15 cellular contexts compared by ENCODE assay signal in genomic region chr17:13671771-13672170, GRCh38.
DNase-seq lines count a peak whose midpoint lies in the region; ATAC-seq, FAIRE-seq and TF ChIP-seq lines count a peak whose summit lies in the region.
"Had no signal": no experiment of that assay in that cellular context is flagged by ENCODE, and none has a peak within 500 bp of the region (broad histone marks: within the 10 kb centered on the region; RNA-seq: fewer than 3 reads in every experiment).

No MANE protein-coding gene starts in this region.

- peaks cover 21% of the 10 kb centered on the region for H3K27me3 Mint-ChIP-seq in activated T-cell treated with anti-CD3 and anti-CD28 coated beads, Interleukin-2, amount 50 U/mL, for 24 hours
- H3K27me3 Mint-ChIP-seq in astrocyte (ENCODE audit: low read depth, unreplicated experiment): no peaks in the 10 kb centered on the region

- no peak overlapping the region for H3K4me3 ChIP-seq in astrocyte (ENCODE audit: insufficient read depth, low read depth, low read length)
- no peak overlapping the region for H3K4me3 ChIP-seq in osteoblast (ENCODE audit: insufficient read depth, low read length)
- no peak overlapping the region for H3K4me3 ChIP-seq in heart left ventricle
- H3K4me3 ChIP-seq: sigmoid colon had no signal

- ATAC-seq in heart left ventricle: no peak

- H3K36me3 Mint-ChIP-seq in activated T-cell treated with anti-CD3 and anti-CD28 coated beads, Interleukin-2, amount 50 U/mL, for 24 hours (ENCODE audit: low read depth): no peaks in the 10 kb centered on the region
- H3K36me3 Mint-ChIP-seq in astrocyte (ENCODE audit: low read depth, unreplicated experiment): peaks cover 4% of the 10 kb centered on the region

- H3K27me3 ChIP-seq in astrocyte (ENCODE audit: insufficient read depth, low read length): no peaks in the 10 kb centered on the region
- no peaks in the 10 kb centered on the region for H3K27me3 ChIP-seq in osteoblast (ENCODE audit: insufficient read depth, low read length)
- H3K27me3 ChIP-seq in heart left ventricle: peaks cover 0 to 2% (median 0%) of the 10 kb centered on the region in 9 donors
- H3K27me3 ChIP-seq: sigmoid colon had no signal

- FAIRE-seq in astrocyte (lab: Jason Lieb, UNC): no peak
- FAIRE-seq: keratinocyte had no signal

- no peaks in the 10 kb centered on the region for H4K20me1 ChIP-seq in astrocyte (ENCODE audit: insufficient read depth, low read length)
- H4K20me1 ChIP-seq in osteoblast (ENCODE audit: insufficient read depth, low read length): no peaks in the 10 kb centered on the region

- H3K9me3 Mint-ChIP-seq in activated T-cell treated with anti-CD3 and anti-CD28 coated beads, Interleukin-2, amount 50 U/mL, for 24 hours: peaks cover 19% of the 10 kb centered on the region
- H3K9me3 Mint-ChIP-seq in astrocyte (ENCODE audit: unreplicated experiment): peaks cover 4% of the 10 kb centered on the region

- peak overlapping the region; percentile 29 for H2AFZ ChIP-seq in astrocyte (ENCODE audit: low read depth, low read length)
- no peak overlapping the region for H2AFZ ChIP-seq in osteoblast (ENCODE audit: low read length)

- WGBS in heart left ventricle, 4 donors: 71 to 76% (median 73%) methylated on average over 8 of the region's 8 CpGs

- H3K4me1 ChIP-seq in astrocyte (ENCODE audit: insufficient read depth, low read length) (peaks cover 5% of the 10 kb centered on the region), osteoblast (ENCODE audit: insufficient read depth, low read length) (no peaks in the 10 kb centered on the region), heart left ventricle (no peaks in the 10 kb centered on the region)
- H3K4me1 ChIP-seq: sigmoid colon had no signal

- H3K9me3 ChIP-seq in astrocyte (ENCODE audit: insufficient read depth, low read depth, low read length): no peaks in the 10 kb centered on the region
- no peaks in the 10 kb centered on the region for H3K9me3 ChIP-seq in osteoblast (ENCODE audit: low read depth, low read length)
- H3K9me3 ChIP-seq in heart left ventricle: peaks cover 0 to 38% (median 11%) of the 10 kb centered on the region in 12 donors

- TF ChIP-seq POLR2A in heart left ventricle (IDR thresholded peaks at IDR 0.05): no peak

- H3K36me3 ChIP-seq in astrocyte (ENCODE audit: insufficient read depth, low read length): no peaks in the 10 kb centered on the region
- H3K36me3 ChIP-seq in osteoblast (ENCODE audit: insufficient read depth, low read length): no peaks in the 10 kb centered on the region
- no peaks in the 10 kb centered on the region for H3K36me3 ChIP-seq in heart left ventricle
- H3K36me3 ChIP-seq: sigmoid colon had no signal

- no peak overlapping the region for H3K27ac Mint-ChIP-seq in activated T-cell treated with anti-CD3 and anti-CD28 coated beads, Interleukin-2, amount 50 U/mL, for 24 hours
- peak overlapping the region; percentile 38 for H3K27ac Mint-ChIP-seq in astrocyte (ENCODE audit: unreplicated experiment)
- H3K27ac Mint-ChIP-seq: naive B cell had no signal

- H3K79me2 ChIP-seq in astrocyte (ENCODE audit: insufficient read depth, low read length) (no peaks in the 10 kb centered on the region), osteoblast (ENCODE audit: insufficient read depth, low read length) (no peaks in the 10 kb centered on the region)

- peak; percentile 36 for DNase-seq in activated T-cell treated with anti-CD3 and anti-CD28 coated beads, Interleukin-2, amount 50 U/mL, for 24 hours
- DNase-seq in activated T-cell treated with anti-CD3 and anti-CD28 coated beads for 4 hours (no peak), LHCN-M2 (ENCODE audit: low read depth) (peak; percentile 24), astrocyte (ENCODE audit: low read depth) (peak; percentile 66), osteoblast (ENCODE audit: insufficient read length, low spot score, missing footprints) (peak; percentile 65), SHP77 (lab: John Stamatoyannopoulos, UW) (no peak), NCI-H446 treated with DMSO at 0.1 percent for 48 hours (lab: John Stamatoyannopoulos, UW) (no peak), heart left ventricle (no peak)
- DNase-seq: DMS79, Kasumi-1, naive B cell, NCI-H2171 treated with DMSO at 0.1 percent for 48 hours, sigmoid colon, T1000 had no signal

- H3K4me2 ChIP-seq in astrocyte (ENCODE audit: low read length): peak overlapping the region; percentile 77
- peak overlapping the region; percentile 45 for H3K4me2 ChIP-seq in osteoblast (ENCODE audit: insufficient read depth, low read length)

- peak overlapping the region; percentile 18 for H3K9ac ChIP-seq in astrocyte (ENCODE audit: low read length)

- TF ChIP-seq CTCF in astrocyte (IDR thresholded peaks at IDR 0.05; ENCODE audit: insufficient read depth, low read depth, low read length): no peak
- TF ChIP-seq CTCF in osteoblast (IDR thresholded peaks at IDR 0.05; ENCODE audit: extremely low read depth, low read depth, low read length): no peak
- TF ChIP-seq CTCF in heart left ventricle (IDR thresholded peaks at IDR 0.05): no peak

- H3K4me3 Mint-ChIP-seq in activated T-cell treated with anti-CD3 and anti-CD28 coated beads, Interleukin-2, amount 50 U/mL, for 24 hours: no peak overlapping the region
- no peak overlapping the region for H3K4me3 Mint-ChIP-seq in astrocyte (ENCODE audit: unreplicated experiment)
- H3K4me3 Mint-ChIP-seq: naive B cell had no signal

- H3K4me1 Mint-ChIP-seq in activated T-cell treated with anti-CD3 and anti-CD28 coated beads, Interleukin-2, amount 50 U/mL, for 24 hours (ENCODE audit: low read depth): no peaks in the 10 kb centered on the region
- peaks cover 16% of the 10 kb centered on the region for H3K4me1 Mint-ChIP-seq in astrocyte (ENCODE audit: low read depth, unreplicated experiment)
- H3K4me1 Mint-ChIP-seq: naive B cell had no signal

- H3K27ac ChIP-seq in astrocyte (ENCODE audit: low read depth, low read length) (no peak overlapping the region), osteoblast (ENCODE audit: low read depth, low read length) (no peak overlapping the region), heart left ventricle (no peak overlapping the region)
- H3K27ac ChIP-seq: sigmoid colon had no signal

- intact Hi-C loops in heart left ventricle (cut with DNase I): no loop called here

Comparison
In these comparisons a context has a peak if more than half of its experiments do, and no peak if none do; other contexts are left out.
1. DNase-seq: peak in activated T-cell treated with anti-CD3 and anti-CD28 coated beads, Interleukin-2, amount 50 U/mL, for 24 hours (single experiment), LHCN-M2 (single experiment), astrocyte (single experiment) and osteoblast (single experiment); none in activated T-cell treated with anti-CD3 and anti-CD28 coated beads for 4 hours (single experiment), SHP77 (0 of 2), NCI-H446 treated with DMSO at 0.1 percent for 48 hours (single experiment) and heart left ventricle (0 of 5).